10 cellular contexts compared by ENCODE assay signal in the genomic region with DNA sequence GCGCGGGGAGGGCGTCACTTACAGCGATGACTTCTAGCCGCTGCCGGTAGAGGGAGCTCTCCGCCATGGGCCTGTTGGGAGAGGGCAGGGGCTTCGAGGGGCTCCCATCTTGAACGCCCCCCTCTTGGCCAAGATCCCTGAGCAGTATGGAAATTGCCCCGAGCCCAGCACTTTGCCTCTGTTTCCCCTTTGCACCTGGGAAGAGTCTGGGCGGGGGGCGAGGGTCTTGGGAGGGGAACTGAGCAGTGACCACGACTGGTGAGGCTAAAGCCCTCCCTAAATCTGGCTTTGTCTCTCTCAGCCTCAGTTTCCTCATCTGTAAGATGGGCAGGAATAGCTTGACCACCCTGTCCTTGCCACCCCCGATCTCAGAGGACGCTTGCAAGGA. TPM values are rescaled to one million over a fixed set of nuclear protein-coding genes. Genes with fewer than 3 reads are reported as not detected.
DNase-seq lines count a peak whose midpoint lies in the region; ATAC-seq and TF ChIP-seq lines count a peak whose summit lies in the region.
"Had no signal": no experiment of that assay in that cellular context is flagged by ENCODE, and none has a peak within 500 bp of the region (broad histone marks: within the 10 kb centered on the region; RNA-seq: fewer than 3 reads in every experiment).

No MANE protein-coding gene starts in this region.

- H3K4me3 ChIP-seq in esophagus muscularis mucosa = no peak overlapping the region

- H3K36me3 Mint-ChIP-seq in activated CD4-positive, alpha-beta memory T cell treated with anti-CD3 and anti-CD28 coated beads for 36 hours = no peaks in the 10 kb centered on the region

- TF ChIP-seq POLR2A in esophagus muscularis mucosa (IDR thresholded peaks at IDR 0.05; ENCODE audit: low read depth) = no peak

- intact Hi-C loops in activated CD4-positive, alpha-beta memory T cell treated with anti-CD3 and anti-CD28 coated beads for 36 hours (cut with micrococcal nuclease) = loop anchor here (5.0 kb wide), 1 partner anchor 157 kb away; no protein-coding TSS in a partner anchor
- intact Hi-C loops in esophagus muscularis mucosa (cut with DNase I) = loop anchor here (5.0 kb wide), 1 partner anchor 177 kb away; no protein-coding TSS in a partner anchor

- no peak overlapping the region for H3K4me3 Mint-ChIP-seq in activated CD4-positive, alpha-beta memory T cell treated with anti-CD3 and anti-CD28 coated beads for 36 hours

- H3K9me3 ChIP-seq in esophagus muscularis mucosa = no peaks in the 10 kb centered on the region

- peaks cover 0 to 67% (median 23%) of the 10 kb centered on the region in 4 donors for H3K27me3 ChIP-seq in esophagus muscularis mucosa

- H3K36me3 ChIP-seq in esophagus muscularis mucosa = no peaks in the 10 kb centered on the region

- 21% methylated on average over 13 of the region's 15 CpGs for WGBS in esophagus muscularis mucosa

- H3K9me3 Mint-ChIP-seq in activated CD4-positive, alpha-beta memory T cell treated with anti-CD3 and anti-CD28 coated beads for 36 hours = no peaks in the 10 kb centered on the region
- H3K9me3 Mint-ChIP-seq: T-helper 1 cell treated with Interleukin-12 subunit alpha and Interleukin-12 subunit beta and Interleukin-4 antibody, amounts not matched to agents 30 μg/mL and 1 μg/mL, for 36 hours had no signal

- DNase-seq in NCI-H146 (lab: John Stamatoyannopoulos, UW) = peak; percentile 16
- DNase-seq in NCI-H146 treated with DMSO at 0.1 percent for 48 hours (lab: John Stamatoyannopoulos, UW; ENCODE audit: unreplicated experiment) = no peak
- DNase-seq in activated CD4-positive, alpha-beta memory T cell treated with anti-CD3 and anti-CD28 coated beads for 36 hours = peak; percentile 62
- DNase-seq in esophagus muscularis mucosa (ENCODE audit: extremely low spot score) = no peak
- peak; percentile 38 to 48 for DNase-seq in stimulated activated CD4-positive, alpha-beta T cell treated with anti-CD3 and anti-CD28 coated beads, Interleukin-4, amount 100 ng/mL, for 4 hours
- DNase-seq in middle frontal gyrus (ENCODE audit: extremely low spot score, low spot score) = no peak

- peak; percentile 25 to 66 (median 41) for TF ChIP-seq CTCF in esophagus muscularis mucosa (IDR thresholded peaks at IDR 0.05)

- H3K27ac Mint-ChIP-seq in activated CD4-positive, alpha-beta memory T cell treated with anti-CD3 and anti-CD28 coated beads for 36 hours = no peak overlapping the region
- H3K27ac Mint-ChIP-seq: T-helper 1 cell treated with Interleukin-12 subunit alpha and Interleukin-12 subunit beta and Interleukin-4 antibody, amounts not matched to agents 30 μg/mL and 1 μg/mL, for 36 hours had no signal

- CTCF ChIA-PET in activated CD4-positive, alpha-beta memory T cell treated with anti-CD3 and anti-CD28 coated beads for 36 hours (lab: Charles Lee) = interaction anchor here (0.6 to 5.6 kb wide), 34 partner anchors 12 to 723 kb away, joined by 3 to 99 read pairs (median 4); partner anchors contain the start of genes ASF1B, IL27RA, MISP3 and NANOS3

- ATAC-seq in GM21786 (IDR thresholded peaks at IDR 0.05; ENCODE audit: unreplicated experiment) (no peak), HG03442 (IDR thresholded peaks at IDR 0.05; ENCODE audit: unreplicated experiment) (no peak)

- POLR2A ChIA-PET in activated CD4-positive, alpha-beta memory T cell treated with anti-CD3 and anti-CD28 coated beads for 36 hours (lab: Charles Lee) = no interaction called here

- no peak for TF ChIP-seq EP300 in esophagus muscularis mucosa (IDR thresholded peaks at IDR 0.05)

- H3K27ac ChIP-seq in esophagus muscularis mucosa (replicated peaks in 1 of 4) = no peak overlapping the region

- peaks cover 15% of the 10 kb centered on the region for H3K4me1 Mint-ChIP-seq in activated CD4-positive, alpha-beta memory T cell treated with anti-CD3 and anti-CD28 coated beads for 36 hours (ENCODE audit: low read depth)

- peaks cover 5 to 28% (median 26%) of the 10 kb centered on the region in 4 donors for H3K4me1 ChIP-seq in esophagus muscularis mucosa

- H3K27me3 Mint-ChIP-seq in activated CD4-positive, alpha-beta memory T cell treated with anti-CD3 and anti-CD28 coated beads for 36 hours = peaks cover 15% of the 10 kb centered on the region

RNA-seq across cellular contexts. Expression of gene PALM3, which starts 2.8 kb away (rescaled TPM):
- total RNA-seq in activated CD4-positive, alpha-beta memory T cell treated with anti-CD3 and anti-CD28 coated beads for 36 hours = not detected
- total RNA-seq in esophagus muscularis mucosa = under 1 TPM in 2 of 4 donors, not detected in 2; 0.32 to 0.42 TPM

RNA-seq across cellular contexts. Expression of gene MISP3, which starts 13.5 kb away (rescaled TPM):
- 1 to 10 TPM; 2.4 to 2.5 TPM for total RNA-seq in activated CD4-positive, alpha-beta memory T cell treated with anti-CD3 and anti-CD28 coated beads for 36 hours
- 10 to 100 TPM in 1 of 4 donors, 1 to 10 TPM in 3; 1.5 to 11.1 (median 7.6) TPM for total RNA-seq in esophagus muscularis mucosa

RNA-seq across cellular contexts. Expression of gene C19orf67, which starts 26.5 kb away (rescaled TPM):
- total RNA-seq in activated CD4-positive, alpha-beta memory T cell treated with anti-CD3 and anti-CD28 coated beads for 36 hours = not detected
- total RNA-seq in esophagus muscularis mucosa = not detected

RNA-seq across cellular contexts. Expression of gene IL27RA, which starts 27.5 kb away (rescaled TPM):
- total RNA-seq in activated CD4-positive, alpha-beta memory T cell treated with anti-CD3 and anti-CD28 coated beads for 36 hours = 10 to 100 TPM; 61.9 to 62.0 TPM
- 1 to 10 TPM; 3.0 to 5.5 (median 4.5) TPM for total RNA-seq in esophagus muscularis mucosa

RNA-seq across cellular contexts. Expression of gene RLN3, which starts 31.1 kb away (rescaled TPM):
- total RNA-seq in activated CD4-positive, alpha-beta memory T cell treated with anti-CD3 and anti-CD28 coated beads for 36 hours = not detected
- not detected for total RNA-seq in esophagus muscularis mucosa
- total RNA-seq: pulmonary artery endothelial cell had no signal

Comparison
In these comparisons a context has a peak if more than half of its experiments do, and no peak if none do; other contexts are left out.
1. DNase-seq: peak in NCI-H146 (single experiment), activated CD4-positive, alpha-beta memory T cell treated with anti-CD3 and anti-CD28 coated beads for 36 hours (single experiment) and stimulated activated CD4-positive, alpha-beta T cell treated with anti-CD3 and anti-CD28 coated beads, Interleukin-4, amount 100 ng/mL, for 4 hours (2 of 2); none in NCI-H146 treated with DMSO at 0.1 percent for 48 hours (single experiment), esophagus muscularis mucosa (single experiment) and middle frontal gyrus (single experiment).